In the genomic region with DNA sequence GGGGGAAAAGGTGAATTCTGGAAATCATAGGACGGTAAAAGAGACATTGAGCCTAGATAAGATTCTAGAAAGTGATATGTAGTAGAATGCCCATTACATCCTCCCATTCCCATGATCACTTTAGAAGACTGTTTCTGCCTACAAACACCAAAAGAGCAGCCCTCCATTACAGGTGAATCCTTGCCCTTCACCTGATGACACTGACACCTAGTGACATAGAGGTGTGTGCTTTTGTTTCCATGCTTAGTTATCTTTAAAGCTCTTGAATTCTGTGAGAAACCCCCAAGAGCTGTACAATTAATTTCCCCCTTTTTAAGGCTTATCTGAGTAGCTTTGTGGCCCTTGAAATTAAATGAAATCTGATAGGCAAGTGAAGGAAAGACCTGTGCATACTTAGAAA, we compare ENCODE assay signal across 27 cellular contexts.
"Had no signal": no experiment of that assay in that cellular context is flagged by ENCODE, and none has a peak within 500 bp of the region (broad histone marks: within the 10 kb centered on the region; RNA-seq: fewer than 3 reads in every experiment).

No MANE protein-coding gene starts in this region.

- DNase-seq: activated CD4-positive, alpha-beta T cell treated with anti-CD3 and anti-CD28 coated beads for 48 hours; activated CD4-positive, alpha-beta T cell treated with anti-CD3 and anti-CD28 coated beads, Interleukin-2, amount 50 U/mL, for 4 hours; activated CD4-positive, CD25-positive, alpha-beta regulatory T cell treated with anti-CD3 and anti-CD28 coated beads, Interleukin-2, amount 50 U/mL, for 72 hours; activated CD8-positive, alpha-beta memory T cell treated with anti-CD3 and anti-CD28 coated beads, Interleukin-2, amount 10 ng/mL, durations not matched to agents 7 days and 5 days; activated effector memory CD4-positive, alpha-beta T cell treated with Interleukin-2 at 50 U/mL for 16 hours; activated naive CD4-positive, alpha-beta T cell; activated naive CD8-positive, alpha-beta T cell treated with anti-CD3 and anti-CD28 coated beads, Interleukin-2, amount 50 U/mL, for 24 hours; activated T-cell treated with anti-CD3 and anti-CD28 coated beads, Interleukin-2, amount 50 U/mL, for 24 hours; amniotic stem cell; body of pancreas; central memory CD4-positive, alpha-beta T cell; KG1; NCI-H1092; NCI-H1417; NCI-H1694 treated with DMSO at 0.1 percent for 48 hours; NCI-H2029 treated with DMSO at 0.1 percent for 48 hours; NCI-H2171; NCI-H2227 treated with DMSO at 0.1 percent for 48 hours; NCI-H446 treated with DMSO at 0.1 percent for 48 hours; NCI-H774; NK-92 treated with Interleukin-12 subunit alpha and Interleukin-12 subunit beta, amount 100 ng/mL, for 24 hours; PC-3; SHP77 treated with DMSO at 0.1 percent for 48 hours had no signal

- H3K4me3 ChIP-seq: ascending aorta, body of pancreas had no signal

- H3K9me3 ChIP-seq: ascending aorta, body of pancreas had no signal

- H3K9me3 Mint-ChIP-seq: activated naive CD4-positive, alpha-beta T cell treated with anti-CD3 and anti-CD28 coated beads, Interleukin-2, amount 50 U/mL, for 72 hours; activated naive CD8-positive, alpha-beta T cell treated with anti-CD3 and anti-CD28 coated beads, Interleukin-2, amount 50 U/mL, for 24 hours; activated T-cell treated with anti-CD3 and anti-CD28 coated beads, Interleukin-2, amount 50 U/mL, for 24 hours; activated T-helper 1 cell treated with anti-CD3 and anti-CD28 coated beads, Interleukin-12 subunit alpha, Interleukin-12 subunit beta, Interleukin-2, Interleukin-4 antibody, amounts not matched to agents 30 ng/mL and 10 ng/mL and 1 ng/mL, durations not matched to agents 14 hours and 24 hours and 36 hours; T-helper 1 cell treated with Interleukin-12 subunit alpha and Interleukin-12 subunit beta and Interleukin-4 antibody, amounts not matched to agents 30 μg/mL and 1 μg/mL, for 36 hours had no signal

- H3K4me1 ChIP-seq: ascending aorta, body of pancreas had no signal

- H3K4me3 Mint-ChIP-seq: activated CD8-positive, alpha-beta memory T cell treated with anti-CD3 and anti-CD28 coated beads, Interleukin-2, amount 10 ng/mL, durations not matched to agents 7 days and 5 days; activated naive CD8-positive, alpha-beta T cell treated with anti-CD3 and anti-CD28 coated beads, Interleukin-2, amount 50 U/mL, for 24 hours; activated T-cell treated with anti-CD3 and anti-CD28 coated beads, Interleukin-2, amount 50 U/mL, for 24 hours; activated T-helper 1 cell treated with anti-CD3 and anti-CD28 coated beads, Interleukin-12 subunit alpha, Interleukin-12 subunit beta, Interleukin-2, Interleukin-4 antibody, amounts not matched to agents 30 ng/mL and 10 ng/mL and 1 ng/mL, durations not matched to agents 14 hours and 24 hours and 36 hours; T-helper 1 cell treated with Interleukin-12 subunit alpha and Interleukin-12 subunit beta and Interleukin-4 antibody, amounts not matched to agents 30 μg/mL and 1 μg/mL, for 36 hours had no signal

- H3K36me3 ChIP-seq: ascending aorta had no signal

- H3K36me3 Mint-ChIP-seq: activated CD8-positive, alpha-beta memory T cell treated with anti-CD3 and anti-CD28 coated beads, Interleukin-2, amount 10 ng/mL, durations not matched to agents 7 days and 5 days; activated naive CD4-positive, alpha-beta T cell treated with anti-CD3 and anti-CD28 coated beads, Interleukin-2, amount 50 U/mL, for 72 hours had no signal

- H3K27ac ChIP-seq: ascending aorta, body of pancreas had no signal

- H3K27ac Mint-ChIP-seq: activated CD8-positive, alpha-beta memory T cell treated with anti-CD3 and anti-CD28 coated beads, Interleukin-2, amount 10 ng/mL, durations not matched to agents 7 days and 5 days; activated naive CD4-positive, alpha-beta T cell treated with anti-CD3 and anti-CD28 coated beads, Interleukin-2, amount 50 U/mL, for 72 hours; activated naive CD8-positive, alpha-beta T cell treated with anti-CD3 and anti-CD28 coated beads, Interleukin-2, amount 50 U/mL, for 24 hours; activated T-cell treated with anti-CD3 and anti-CD28 coated beads, Interleukin-2, amount 50 U/mL, for 24 hours; activated T-helper 1 cell treated with anti-CD3 and anti-CD28 coated beads, Interleukin-12 subunit alpha, Interleukin-12 subunit beta, Interleukin-2, Interleukin-4 antibody, amounts not matched to agents 30 ng/mL and 10 ng/mL and 1 ng/mL, durations not matched to agents 14 hours and 24 hours and 36 hours; T-helper 1 cell treated with Interleukin-12 subunit alpha and Interleukin-12 subunit beta and Interleukin-4 antibody, amounts not matched to agents 30 μg/mL and 1 μg/mL, for 36 hours had no signal

- H3K4me1 Mint-ChIP-seq: activated CD8-positive, alpha-beta memory T cell treated with anti-CD3 and anti-CD28 coated beads, Interleukin-2, amount 10 ng/mL, durations not matched to agents 7 days and 5 days; activated naive CD8-positive, alpha-beta T cell treated with anti-CD3 and anti-CD28 coated beads, Interleukin-2, amount 50 U/mL, for 24 hours had no signal

- H3K27me3 ChIP-seq: ascending aorta, body of pancreas had no signal

- ATAC-seq: activated CD8-positive, alpha-beta memory T cell treated with anti-CD3 and anti-CD28 coated beads, Interleukin-2, amount 10 ng/mL, durations not matched to agents 7 days and 5 days; activated naive CD4-positive, alpha-beta T cell treated with anti-CD3 and anti-CD28 coated beads, Interleukin-2, amount 50 U/mL, for 72 hours; activated naive CD8-positive, alpha-beta T cell treated with anti-CD3 and anti-CD28 coated beads, Interleukin-2, amount 50 U/mL, for 24 hours; body of pancreas; PC-3 had no signal
